21 cellular contexts compared by ENCODE assay signal in the genomic region with DNA sequence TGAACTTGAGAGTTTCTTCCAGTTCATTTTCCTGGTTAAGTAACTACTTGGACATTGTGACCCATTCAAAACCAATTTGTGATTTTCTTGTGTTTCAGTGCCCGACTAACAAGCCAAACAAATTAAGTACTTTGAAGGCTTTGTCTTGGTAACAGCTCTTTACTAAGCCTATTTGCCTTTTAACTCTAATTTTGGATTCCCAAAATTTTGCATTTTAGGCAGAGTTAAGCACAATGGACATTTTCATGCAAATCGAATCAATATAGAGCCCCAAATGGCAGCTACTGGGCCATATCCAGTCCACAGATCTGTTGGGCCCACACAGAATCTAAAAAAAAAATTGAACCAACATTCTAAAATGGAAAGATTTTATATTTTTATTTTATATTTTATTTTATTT. TPM values are rescaled to one million over a fixed set of nuclear protein-coding genes. Genes with fewer than 3 reads are reported as not detected.
A peak's percentile ranks its signal among the peaks of the same experiment; 100 is the strongest.
DNase-seq lines count a peak whose midpoint lies in the region; ATAC-seq and TF ChIP-seq lines count a peak whose summit lies in the region.
"Had no signal": no experiment of that assay in that cellular context is flagged by ENCODE, and none has a peak within 500 bp of the region (broad histone marks: within the 10 kb centered on the region; RNA-seq: fewer than 3 reads in every experiment).

No MANE protein-coding gene starts in this region.

- H3K27ac Mint-ChIP-seq in stimulated activated naive CD8-positive, alpha-beta T cell treated with anti-CD3 and anti-CD28 coated beads, Interleukin-15, Interleukin-2, amounts not matched to agents 100 ng/mL and 50 ng/mL, for 24 hours = peak overlapping the region; percentile 16
- peak overlapping the region in 1 of 2 donors; percentile 73 for H3K27ac Mint-ChIP-seq in stimulated activated naive CD8-positive, alpha-beta T cell treated with anti-CD3 and anti-CD28 coated beads, Interleukin-15, amount 100 ng/mL, for 72 hours
- H3K27ac Mint-ChIP-seq in activated B cell treated with CpG ODN at 0.5 μM for 24 hours = peak overlapping the region; percentile 61
- H3K27ac Mint-ChIP-seq in T-helper 2 cell treated with Interferon-gamma antibody and Interleukin-4, amounts not matched to agents 5 μg/mL and 100 μg/mL, for 36 hours = no peak overlapping the region
- H3K27ac Mint-ChIP-seq: GM23338 had no signal

- H3K4me3 Mint-ChIP-seq in stimulated activated naive CD8-positive, alpha-beta T cell treated with anti-CD3 and anti-CD28 coated beads, Interleukin-15, Interleukin-2, amounts not matched to agents 100 ng/mL and 50 ng/mL, for 24 hours = no peak overlapping the region
- H3K4me3 Mint-ChIP-seq in stimulated activated naive CD8-positive, alpha-beta T cell treated with anti-CD3 and anti-CD28 coated beads, Interleukin-15, amount 100 ng/mL, for 72 hours = no peak overlapping the region
- no peak overlapping the region for H3K4me3 Mint-ChIP-seq in activated B cell treated with CpG ODN at 0.5 μM for 24 hours
- H3K4me3 Mint-ChIP-seq in T-helper 2 cell treated with Interferon-gamma antibody and Interleukin-4, amounts not matched to agents 5 μg/mL and 100 μg/mL, for 36 hours = no peak overlapping the region
- H3K4me3 Mint-ChIP-seq: GM23338 had no signal

- ATAC-seq in stimulated activated naive CD8-positive, alpha-beta T cell treated with anti-CD3 and anti-CD28 coated beads, Interleukin-15, amount 100 ng/mL, for 72 hours = no peak
- ATAC-seq in activated B cell treated with CpG ODN at 0.5 μM for 24 hours (ENCODE audit: low read depth) = no peak
- ATAC-seq in upper lobe of right lung = no peak
- ATAC-seq: A549, GM23338, Right ventricle myocardium inferior had no signal

- intact Hi-C loops in activated B cell treated with CpG ODN at 0.5 μM for 24 hours (cut with micrococcal nuclease) (loop anchor here (10.0 kb wide), 3 partner anchors 669 to 1269 kb away; partner anchors contain the start of genes LIAS, RPL9, SMIM14 and TMEM156), upper lobe of right lung (cut with DNase I) (loop anchor here (10.0 kb wide), 1 partner anchor 159 kb away; no protein-coding TSS in a partner anchor)

- CTCF ChIA-PET in activated B cell treated with CpG ODN at 0.5 μM for 24 hours (lab: Charles Lee) = interaction anchor here (0.9 to 2.2 kb wide), 2 partner anchors 22 to 118 kb away, joined by 3 to 8 read pairs; no protein-coding TSS in a partner anchor

- peaks cover 10% of the 10 kb centered on the region for H3K9me3 Mint-ChIP-seq in stimulated activated naive CD8-positive, alpha-beta T cell treated with anti-CD3 and anti-CD28 coated beads, Interleukin-15, Interleukin-2, amounts not matched to agents 100 ng/mL and 50 ng/mL, for 24 hours
- peaks cover 6 to 12% of the 10 kb centered on the region in 2 donors for H3K9me3 Mint-ChIP-seq in stimulated activated naive CD8-positive, alpha-beta T cell treated with anti-CD3 and anti-CD28 coated beads, Interleukin-15, amount 100 ng/mL, for 72 hours
- H3K9me3 Mint-ChIP-seq in activated B cell treated with CpG ODN at 0.5 μM for 24 hours = no peaks in the 10 kb centered on the region
- peaks cover 11% of the 10 kb centered on the region for H3K9me3 Mint-ChIP-seq in T-helper 2 cell treated with Interferon-gamma antibody and Interleukin-4, amounts not matched to agents 5 μg/mL and 100 μg/mL, for 36 hours

- H3K27me3 ChIP-seq in upper lobe of right lung = no peaks in the 10 kb centered on the region
- H3K27me3 ChIP-seq: Peyer's patch had no signal

- POLR2A ChIA-PET in activated B cell treated with CpG ODN at 0.5 μM for 24 hours (lab: Charles Lee) = interaction anchor here (0.6 to 9.8 kb wide), 4 partner anchors 82 to 309 kb away, joined by 6 to 187 read pairs (median 58); partner anchors contain the start of gene RHOH

- H3K9me3 ChIP-seq in KOPT-K1 (ENCODE audit: insufficient read depth, low read length, poor library complexity, severe bottlenecking) (peaks cover 4% of the 10 kb centered on the region), upper lobe of right lung (no peaks in the 10 kb centered on the region)
- H3K9me3 ChIP-seq: Peyer's patch had no signal

- H3K36me3 Mint-ChIP-seq in stimulated activated naive CD8-positive, alpha-beta T cell treated with anti-CD3 and anti-CD28 coated beads, Interleukin-15, Interleukin-2, amounts not matched to agents 100 ng/mL and 50 ng/mL, for 24 hours (ENCODE audit: low read depth) = peaks cover 12% of the 10 kb centered on the region
- no peaks in the 10 kb centered on the region for H3K36me3 Mint-ChIP-seq in activated B cell treated with CpG ODN at 0.5 μM for 24 hours (ENCODE audit: low read depth)
- peaks cover 14% of the 10 kb centered on the region for H3K36me3 Mint-ChIP-seq in T-helper 2 cell treated with Interferon-gamma antibody and Interleukin-4, amounts not matched to agents 5 μg/mL and 100 μg/mL, for 36 hours (ENCODE audit: low read depth)

- no peaks in the 10 kb centered on the region for H3K36me3 ChIP-seq in KOPT-K1 (ENCODE audit: insufficient read depth, low read length)
- H3K36me3 ChIP-seq in upper lobe of right lung = no peaks in the 10 kb centered on the region
- H3K36me3 ChIP-seq: Peyer's patch had no signal

- no peak for DNase-seq in stimulated activated naive CD8-positive, alpha-beta T cell treated with anti-CD3 and anti-CD28 coated beads, Interleukin-15, amount 100 ng/mL, for 72 hours
- DNase-seq in activated B cell treated with CpG ODN at 0.5 μM for 24 hours = no peak
- no peak for DNase-seq in pons (ENCODE audit: low spot score)
- DNase-seq in T-helper 2 cell treated with Interferon-gamma antibody and Interleukin-4, amounts not matched to agents 5 μg/mL and 100 μg/mL, for 36 hours (ENCODE audit: low spot score) = no peak
- no peak for DNase-seq in upper lobe of right lung
- no peak for DNase-seq in NCI-H774 (lab: John Stamatoyannopoulos, UW)
- DNase-seq: C1 segment of cervical spinal cord, COR-L47, GF-D8, HCEC 1CT, NCI-H1417 treated with DMSO at 0.1 percent for 48 hours, NCI-H187 treated with DMSO at 0.1 percent for 48 hours, NCI-H226, NCI-H524, Peyer's patch had no signal

- H3K4me1 Mint-ChIP-seq in stimulated activated naive CD8-positive, alpha-beta T cell treated with anti-CD3 and anti-CD28 coated beads, Interleukin-15, Interleukin-2, amounts not matched to agents 100 ng/mL and 50 ng/mL, for 24 hours (ENCODE audit: low read depth) = peaks cover 91% of the 10 kb centered on the region
- peaks cover 80% of the 10 kb centered on the region for H3K4me1 Mint-ChIP-seq in stimulated activated naive CD8-positive, alpha-beta T cell treated with anti-CD3 and anti-CD28 coated beads, Interleukin-15, amount 100 ng/mL, for 72 hours
- H3K4me1 Mint-ChIP-seq in activated B cell treated with CpG ODN at 0.5 μM for 24 hours = peaks cover 92% of the 10 kb centered on the region
- peaks cover 81% of the 10 kb centered on the region for H3K4me1 Mint-ChIP-seq in T-helper 2 cell treated with Interferon-gamma antibody and Interleukin-4, amounts not matched to agents 5 μg/mL and 100 μg/mL, for 36 hours (ENCODE audit: low read depth)

- no peak for TF ChIP-seq CTCF in activated B cell treated with CpG ODN at 0.5 μM for 24 hours (IDR thresholded peaks at IDR 0.05)
- TF ChIP-seq CTCF in upper lobe of right lung (IDR thresholded peaks at IDR 0.05) = no peak

- no peak overlapping the region for H3K4me3 ChIP-seq in upper lobe of right lung
- H3K4me3 ChIP-seq: A549, GM23338, Peyer's patch had no signal

- peaks cover 3% of the 10 kb centered on the region for H3K4me1 ChIP-seq in upper lobe of right lung

- H3K27ac ChIP-seq in KOPT-K1 (ENCODE audit: low read depth, low read length, poor library complexity, severe bottlenecking) = peak overlapping the region; percentile 95
- no peak overlapping the region for H3K27ac ChIP-seq in upper lobe of right lung
- H3K27ac ChIP-seq: A549, HL-60 had no signal

- no peaks in the 10 kb centered on the region for H3K27me3 Mint-ChIP-seq in stimulated activated naive CD8-positive, alpha-beta T cell treated with anti-CD3 and anti-CD28 coated beads, Interleukin-15, Interleukin-2, amounts not matched to agents 100 ng/mL and 50 ng/mL, for 24 hours
- no peaks in the 10 kb centered on the region for H3K27me3 Mint-ChIP-seq in stimulated activated naive CD8-positive, alpha-beta T cell treated with anti-CD3 and anti-CD28 coated beads, Interleukin-15, amount 100 ng/mL, for 72 hours
- H3K27me3 Mint-ChIP-seq in activated B cell treated with CpG ODN at 0.5 μM for 24 hours = no peaks in the 10 kb centered on the region
- H3K27me3 Mint-ChIP-seq in T-helper 2 cell treated with Interferon-gamma antibody and Interleukin-4, amounts not matched to agents 5 μg/mL and 100 μg/mL, for 36 hours (ENCODE audit: low read depth) = no peaks in the 10 kb centered on the region

RNA-seq across cellular contexts. Expression of gene CHRNA9, which starts 31.4 kb away (rescaled TPM):
- total RNA-seq in activated B cell treated with CpG ODN at 0.5 μM for 24 hours (0.16 TPM in 1 of 2 replicates, not detected in the other), upper lobe of right lung (not detected)
- total RNA-seq: Peyer's patch, Right ventricle myocardium inferior had no signal
